ENCODE assay signal across 9 cellular contexts in the genomic region with DNA sequence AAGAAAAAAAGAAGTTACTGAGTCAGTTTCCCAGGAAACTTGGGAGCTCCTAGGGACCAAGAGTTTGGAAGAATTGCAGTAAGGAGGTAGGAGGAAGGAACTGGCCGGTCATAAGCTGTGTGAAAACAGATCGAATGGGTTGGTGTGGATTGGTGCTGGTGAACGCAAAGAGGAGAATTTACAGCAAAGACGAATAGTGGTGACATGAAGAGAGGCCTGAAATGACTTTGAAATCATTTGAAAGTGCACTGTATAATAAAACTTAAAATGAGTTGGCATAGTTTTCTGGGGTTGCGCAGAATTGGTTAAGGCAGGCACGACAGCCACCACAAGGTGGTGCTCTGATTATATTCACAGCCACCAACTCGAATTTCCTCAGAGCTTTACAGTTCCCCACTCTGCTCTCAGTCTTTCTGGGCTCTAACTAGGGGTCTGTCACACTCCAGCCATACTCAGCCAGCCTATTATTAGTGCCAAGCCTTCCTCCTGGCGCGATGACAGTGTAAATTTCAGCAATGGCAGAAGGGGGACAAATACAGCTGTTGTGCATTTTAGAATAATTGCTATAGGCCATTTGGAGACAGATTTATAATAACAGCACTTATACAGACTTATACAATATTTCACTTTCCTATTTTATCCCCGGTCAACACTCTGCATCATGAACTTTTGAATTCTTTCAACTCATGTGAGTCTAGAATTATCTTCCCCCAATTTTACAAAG. TPM values are rescaled to one million over a fixed set of nuclear protein-coding genes. Genes with fewer than 3 reads are reported as not detected.
A peak's percentile ranks its signal among the peaks of the same experiment; 100 is the strongest.
DNase-seq lines count a peak whose midpoint lies in the region; ATAC-seq and TF ChIP-seq lines count a peak whose summit lies in the region.
"Had no signal": no experiment of that assay in that cellular context is flagged by ENCODE, and none has a peak within 500 bp of the region (broad histone marks: within the 10 kb centered on the region; RNA-seq: fewer than 3 reads in every experiment).

No MANE protein-coding gene starts in this region.

- TF ChIP-seq CTCF in AG09319 (IDR thresholded peaks at IDR 0.05; ENCODE audit: low read depth, low read length) (peak; percentile 73), neural cell (IDR thresholded peaks at IDR 0.05; ENCODE audit: poor library complexity, severe bottlenecking) (peak; percentile 86)

- peaks cover 4% of the 10 kb centered on the region for H3K27me3 Mint-ChIP-seq in activated CD4-positive, alpha-beta T cell treated with anti-CD3 and anti-CD28 coated beads, Interleukin-2, amount 10 ng/mL, durations not matched to agents 7 days and 5 days

- H3K36me3 ChIP-seq in neural cell (ENCODE audit: insufficient read depth, low read length) = no peaks in the 10 kb centered on the region

- no peak overlapping the region for H3K9ac ChIP-seq in neural cell (ENCODE audit: low read length)

- no peaks in the 10 kb centered on the region for H3K36me3 Mint-ChIP-seq in activated CD4-positive, alpha-beta T cell treated with anti-CD3 and anti-CD28 coated beads, Interleukin-2, amount 10 ng/mL, durations not matched to agents 7 days and 5 days (ENCODE audit: low read depth)

- H3F3A ChIP-seq in neural cell (ENCODE audit: insufficient read depth, low read length, poor library complexity, severe bottlenecking) = no peaks in the 10 kb centered on the region

- H3K9me3 Mint-ChIP-seq in activated CD4-positive, alpha-beta T cell treated with anti-CD3 and anti-CD28 coated beads, Interleukin-2, amount 10 ng/mL, durations not matched to agents 7 days and 5 days = no peaks in the 10 kb centered on the region

- no peak for DNase-seq in AG09319 (ENCODE audit: extremely low read depth, low read depth)
- DNase-seq in NCI-H2081 treated with DMSO at 0.1 percent for 48 hours (lab: John Stamatoyannopoulos, UW) = peak; percentile 31
- DNase-seq in activated CD4-positive, alpha-beta T cell treated with anti-CD3 and anti-CD28 coated beads, Interleukin-2, amount 10 ng/mL, durations not matched to agents 7 days and 5 days = peak; percentile 44
- peak; percentile 21 for DNase-seq in fibroblast of gingiva (ENCODE audit: low read depth)
- no peak for DNase-seq in GM19240 (ENCODE audit: insufficient read length, low spot score)

- H3K4me1 Mint-ChIP-seq in activated CD4-positive, alpha-beta T cell treated with anti-CD3 and anti-CD28 coated beads, Interleukin-2, amount 10 ng/mL, durations not matched to agents 7 days and 5 days = peaks cover 3% of the 10 kb centered on the region

- TF ChIP-seq RAD21 in neural cell (conservative IDR thresholded peaks at IDR 0.05) = peak; percentile 84

- POLR2A ChIA-PET in activated CD4-positive, alpha-beta T cell treated with anti-CD3 and anti-CD28 coated beads, Interleukin-2, amount 10 ng/mL, durations not matched to agents 7 days and 5 days (lab: Charles Lee) = no interaction called here

- ATAC-seq in GM18502 (IDR thresholded peaks at IDR 0.05; ENCODE audit: poor library complexity, unreplicated experiment) = peak; percentile 47
- no peak for ATAC-seq in HG02981 (IDR thresholded peaks at IDR 0.05; ENCODE audit: unreplicated experiment)

- H3K27ac Mint-ChIP-seq in activated CD4-positive, alpha-beta T cell treated with anti-CD3 and anti-CD28 coated beads, Interleukin-2, amount 10 ng/mL, durations not matched to agents 7 days and 5 days = no peak overlapping the region

- no peak overlapping the region for H3K4me2 ChIP-seq in neural cell (ENCODE audit: low read length)

- no peak overlapping the region for H3K27ac ChIP-seq in neural cell (ENCODE audit: low read length)

- no peak overlapping the region for H3K4me3 Mint-ChIP-seq in activated CD4-positive, alpha-beta T cell treated with anti-CD3 and anti-CD28 coated beads, Interleukin-2, amount 10 ng/mL, durations not matched to agents 7 days and 5 days

- no peak for TF ChIP-seq EP300 in neural cell (conservative IDR thresholded peaks at IDR 0.05; ENCODE audit: poor library complexity, severe bottlenecking)

- CTCF ChIA-PET in activated CD4-positive, alpha-beta T cell treated with anti-CD3 and anti-CD28 coated beads, Interleukin-2, amount 10 ng/mL, durations not matched to agents 7 days and 5 days (lab: Charles Lee) = interaction anchor here (0.7 to 1.8 kb wide), 11 partner anchors 8 to 369 kb away, joined by 3 to 10 read pairs (median 4); a partner anchor contains a TSS

- H4K20me1 ChIP-seq in neural cell (ENCODE audit: insufficient read depth) = no peaks in the 10 kb centered on the region

- H3K9me3 ChIP-seq in neural cell (ENCODE audit: low read length) = no peaks in the 10 kb centered on the region

- H3K27me3 ChIP-seq in neural cell (ENCODE audit: insufficient read depth, low read depth, low read length) = no peaks in the 10 kb centered on the region

- H3K79me2 ChIP-seq in neural cell (replicated peaks; ENCODE audit: insufficient read depth, low read length) = no peaks in the 10 kb centered on the region

- no peak overlapping the region for H3K4me3 ChIP-seq in neural cell (ENCODE audit: low read length)

- no peak overlapping the region for H2AFZ ChIP-seq in neural cell (ENCODE audit: low read depth, low read length)

- no peaks in the 10 kb centered on the region for H3K9me2 ChIP-seq in neural cell (ENCODE audit: insufficient read depth, low read length)

TF ChIP-seq in neural cell, 6 proteins besides CTCF, POLR2A, EP300 and RAD21:
- peak; percentile 93 for TF ChIP-seq SMC3 (conservative IDR thresholded peaks at IDR 0.05; ENCODE audit: poor library complexity)
- no peak for TF ChIP-seq TAF1 (IDR thresholded peaks at IDR 0.05; ENCODE audit: low read depth)

RNA-seq across cellular contexts. Expression of a gene that starts 8.3 kb away (rescaled TPM):
- total RNA-seq in activated CD4-positive, alpha-beta T cell treated with anti-CD3 and anti-CD28 coated beads, Interleukin-2, amount 10 ng/mL, durations not matched to agents 7 days and 5 days = not detected
- not detected in 2 replicates for polyA plus RNA-seq in neural cell
- polyA minus RNA-seq in neural cell = not detected in 2 replicates
- total RNA-seq: dermis microvascular lymphatic vessel endothelial cell had no signal

RNA-seq across cellular contexts. Expression of a gene that starts 20.9 kb away (rescaled TPM):
- total RNA-seq in activated CD4-positive, alpha-beta T cell treated with anti-CD3 and anti-CD28 coated beads, Interleukin-2, amount 10 ng/mL, durations not matched to agents 7 days and 5 days = 10 to 100 TPM; 36.7 to 36.9 TPM
- polyA plus RNA-seq in neural cell = 12.8 and 16.0 TPM in 2 replicates
- 9.0 and 11.4 TPM in 2 replicates for polyA minus RNA-seq in neural cell

Comparison
In these comparisons a context has a peak if more than half of its experiments do, and no peak if none do; other contexts are left out.
1. DNase-seq: peak in NCI-H2081 treated with DMSO at 0.1 percent for 48 hours (single experiment), activated CD4-positive, alpha-beta T cell treated with anti-CD3 and anti-CD28 coated beads, Interleukin-2, amount 10 ng/mL, durations not matched to agents 7 days and 5 days (single experiment) and fibroblast of gingiva (single experiment); none in AG09319 (single experiment) and GM19240 (single experiment).